ENCODE assay signal across 9 cellular contexts in genomic region chr3:196694202-196694638, GRCh38. TPM values are rescaled to one million over a fixed set of nuclear protein-coding genes. Genes with fewer than 3 reads are reported as not detected.
DNase-seq lines count a peak whose midpoint lies in the region; ATAC-seq, FAIRE-seq and TF ChIP-seq lines count a peak whose summit lies in the region.
"Had no signal": no experiment of that assay in that cellular context is flagged by ENCODE, and none has a peak within 500 bp of the region (broad histone marks: within the 10 kb centered on the region; RNA-seq: fewer than 3 reads in every experiment).

No MANE protein-coding gene starts in this region.

- H3K4me1 ChIP-seq in HepG2 (ENCODE audit: insufficient read depth, low read length) = no peaks in the 10 kb centered on the region
- H3K4me1 ChIP-seq in right lobe of liver = no peaks in the 10 kb centered on the region

- TF ChIP-seq EP300 in HepG2 (IDR thresholded peaks at IDR 0.05; ENCODE audit: low read depth in 2 of 2, low read length in 2 of 2) (no peak), HepG2 (CRISPR knock-in tag; IDR thresholded peaks at IDR 0.05; ENCODE audit: borderline replicate concordance) (no peak)

- H3K9ac ChIP-seq in HepG2 (ENCODE audit: insufficient read depth, low read depth, low read length) = no peak overlapping the region

- CTCF ChIA-PET in HepG2 (lab: Yijun Ruan, JAX; ENCODE audit: low intra/inter-chr PET ratio, low total read pairs) = no interaction called here

- no peak overlapping the region for H2AFZ ChIP-seq in HepG2 (ENCODE audit: low read length)

- H3K9me3 ChIP-seq in HepG2 (ENCODE audit: low read length) (no peaks in the 10 kb centered on the region), right lobe of liver (no peaks in the 10 kb centered on the region)

- H3K27ac ChIP-seq in HepG2 (ENCODE audit: extremely low read length, insufficient read depth, low read length) = no peak overlapping the region
- H3K27ac ChIP-seq in right lobe of liver = no peak overlapping the region
- H3K27ac ChIP-seq in brain microvascular endothelial cell = no peak overlapping the region

- no peak for TF ChIP-seq POLR2A in HepG2 (IDR thresholded peaks at IDR 0.05; ENCODE audit: insufficient read depth in 1 of 2, low read depth in 2 of 2, low read length in 2 of 2)
- no peak for TF ChIP-seq POLR2A in right lobe of liver (IDR thresholded peaks at IDR 0.05)

- H3K36me3 ChIP-seq in HepG2 (replicated peaks in 1 of 2; ENCODE audit: control insufficient read depth in 1 of 2, insufficient read depth in 2 of 2, low read length in 2 of 2) = no peaks in the 10 kb centered on the region
- no peaks in the 10 kb centered on the region for H3K36me3 ChIP-seq in right lobe of liver
- H3K36me3 ChIP-seq in brain microvascular endothelial cell (replicated peaks) = no peaks in the 10 kb centered on the region

- H3K4me2 ChIP-seq in HepG2 (ENCODE audit: low read depth, low read length) = no peak overlapping the region

- POLR2A ChIA-PET in HepG2 (lab: Yijun Ruan, JAX) = no interaction called here

- H3K4me3 ChIP-seq in HepG2 (replicated peaks in 1 of 3; ENCODE audit: insufficient read depth in 1 of 3, low read depth in 2 of 3, low read length in 3 of 3) = no peak overlapping the region
- no peak overlapping the region for H3K4me3 ChIP-seq in right lobe of liver
- H3K4me3 ChIP-seq in brain microvascular endothelial cell (ENCODE audit: low read depth, low read length) = no peak overlapping the region

- 0% methylated on average over 1 of the region's 1 CpG for WGBS in HepG2 (ENCODE audit: low lambda C conversion rate)
- WGBS in right lobe of liver (ENCODE audit: insufficient coverage, low coverage, low lambda C conversion rate, missing lambda C conversion rate) = 6% methylated on average over 1 of the region's 1 CpG

- H3K4me1 Mint-ChIP-seq in stimulated activated effector memory CD8-positive, alpha-beta T cell treated with anti-CD3 and anti-CD28 coated beads, Interleukin-12 subunit alpha, Interleukin-12 subunit beta, amount 100 ng/mL, for 72 hours = peaks cover 12% of the 10 kb centered on the region

- H3K9me3 Mint-ChIP-seq in stimulated activated effector memory CD8-positive, alpha-beta T cell treated with anti-CD3 and anti-CD28 coated beads, Interleukin-12 subunit alpha, Interleukin-12 subunit beta, amount 100 ng/mL, for 72 hours = no peaks in the 10 kb centered on the region

- FAIRE-seq in HepG2 (lab: Jason Lieb, UNC) = no peak
- FAIRE-seq: G401.6 had no signal

- ATAC-seq in HepG2 (no peak), right lobe of liver (no peak), HG03469 (IDR thresholded peaks at IDR 0.05; ENCODE audit: unreplicated experiment) (no peak)
- ATAC-seq in stimulated activated effector memory CD8-positive, alpha-beta T cell treated with anti-CD3 and anti-CD28 coated beads, Interleukin-12 subunit alpha, Interleukin-12 subunit beta, amount 100 ng/mL, for 72 hours = peak; percentile 48

- no TSS peak for BruUV-seq in HepG2 (replicated peaks; lab: Mats Ljungman, UMichigan)

- TF ChIP-seq CTCF in HepG2 (CRISPR knock-in tag; IDR thresholded peaks at IDR 0.05) = no peak
- TF ChIP-seq CTCF in right lobe of liver (IDR thresholded peaks at IDR 0.05) = peak in 2 of 4 donors; percentile 9 to 10
- peak; percentile 7 for TF ChIP-seq CTCF in brain microvascular endothelial cell (IDR thresholded peaks at IDR 0.05; ENCODE audit: low read depth, low read length, missing control alignments)

- intact Hi-C loops in HepG2 (cut with micrococcal nuclease; ENCODE audit: unreplicated experiment) (no loop called here), right lobe of liver (cut with DNase I) (no loop called here)

- H3K4me3 Mint-ChIP-seq in stimulated activated effector memory CD8-positive, alpha-beta T cell treated with anti-CD3 and anti-CD28 coated beads, Interleukin-12 subunit alpha, Interleukin-12 subunit beta, amount 100 ng/mL, for 72 hours = no peak overlapping the region

- H3K27me3 ChIP-seq in HepG2 (ENCODE audit: control insufficient read depth in 1 of 2, insufficient read depth in 2 of 2, low read length in 2 of 2) (peaks cover 0 to 11% of the 10 kb centered on the region in 2 experiments; a peak in 2 of 5 replicates), right lobe of liver (no peaks in the 10 kb centered on the region), brain microvascular endothelial cell (replicated peaks) (no peaks in the 10 kb centered on the region)

- no peak for TF ChIP-seq RAD21 in HepG2 (CRISPR knock-in tag; IDR thresholded peaks at IDR 0.05)

- no peaks in the 10 kb centered on the region for H3K79me2 ChIP-seq in HepG2 (ENCODE audit: insufficient read depth, low read length)

- no peaks in the 10 kb centered on the region for H4K20me1 ChIP-seq in HepG2 (ENCODE audit: insufficient read depth, low read length)

- H3K27ac Mint-ChIP-seq in stimulated activated effector memory CD8-positive, alpha-beta T cell treated with anti-CD3 and anti-CD28 coated beads, Interleukin-12 subunit alpha, Interleukin-12 subunit beta, amount 100 ng/mL, for 72 hours = peak overlapping the region; percentile 89

- peaks cover 30% of the 10 kb centered on the region for H3K36me3 Mint-ChIP-seq in stimulated activated effector memory CD8-positive, alpha-beta T cell treated with anti-CD3 and anti-CD28 coated beads, Interleukin-12 subunit alpha, Interleukin-12 subunit beta, amount 100 ng/mL, for 72 hours

- DNase-seq in HepG2 (ENCODE audit: low spot score) = no peak
- DNase-seq in right lobe of liver = no peak
- peak; percentile 72 for DNase-seq in NOMO-1 treated with DMSO at 0.1 percent for 48 hours (lab: John Stamatoyannopoulos, UW; ENCODE audit: unreplicated experiment)
- no peak for DNase-seq in brain microvascular endothelial cell
- no peak for DNase-seq in stimulated activated effector memory CD8-positive, alpha-beta T cell treated with anti-CD3 and anti-CD28 coated beads, Interleukin-12 subunit alpha, Interleukin-12 subunit beta, amount 100 ng/mL, for 72 hours (ENCODE audit: low spot score in 2 of 2)
- no peak for DNase-seq in NCI-H128 (lab: John Stamatoyannopoulos, UW; ENCODE audit: unreplicated experiment)
- no peak for DNase-seq in ureter (ENCODE audit: low spot score)

- in situ Hi-C loops in HepG2 (cut with HindIII; ENCODE audit: extremely low pct_ligation_motif_present, low pct_unique_long_range_greater_than_20kb) (no loop called here), brain microvascular endothelial cell (cut with HindIII; ENCODE audit: low pct_ligation_motif_present, low sequenced_read_pairs) (no loop called here)

RNA-seq across cellular contexts. Expression of gene CEP19, which starts 17.8 kb away (rescaled TPM):
- total RNA-seq in HepG2 (2016; rRNA removed; fragmentation: Illumina TruSeq; extraction: Trizol) = 1.2 and 1.5 TPM in 2 replicates
- 0.79 and 1.0 TPM in 2 replicates for total RNA-seq in HepG2 (2016; cell fraction: cytosol; rRNA removed; fragmentation: Illumina TruSeq; extraction: Trizol; ENCODE audit: low read depth)
- total RNA-seq in HepG2 (2016; cell fraction: insoluble cytoplasmic fraction; rRNA removed; fragmentation: Illumina TruSeq; extraction: Trizol) = 1.6 and 1.8 TPM in 2 replicates
- total RNA-seq in HepG2 (2016; cell fraction: membrane; rRNA removed; fragmentation: Illumina TruSeq; extraction: Trizol) = 2.4 and 3.0 TPM in 2 replicates
- 0.60 and 0.71 TPM in 2 replicates for total RNA-seq in HepG2 (2016; cell fraction: nucleus; rRNA removed; fragmentation: Illumina TruSeq; extraction: Trizol)
- 0.43 and 0.48 TPM in 2 replicates for polyA plus RNA-seq in HepG2 (2011; rRNA removed)
- polyA plus RNA-seq in HepG2 (2011; cell fraction: cytosol; rRNA removed) = 0.16 and 0.23 TPM in 2 replicates
- 0.10 TPM in 1 of 2 replicates, not detected in the other for polyA plus RNA-seq in HepG2 (2011; cell fraction: nucleus; rRNA removed)
- 0.32 and 0.53 TPM in 2 replicates for polyA plus RNA-seq in HepG2 (2012)
- 0.61 and 0.97 TPM in 2 replicates for polyA plus RNA-seq in HepG2 (2016; cell fraction: cytosol; fragmentation: Illumina TruSeq; extraction: Trizol; ENCODE audit: low read depth)
- 1.2 and 1.5 TPM in 2 replicates for polyA plus RNA-seq in HepG2 (2016; cell fraction: insoluble cytoplasmic fraction; fragmentation: Illumina TruSeq; extraction: Trizol; ENCODE audit: low read depth)
- polyA plus RNA-seq in HepG2 (2016; cell fraction: membrane; fragmentation: Illumina TruSeq; extraction: Trizol; ENCODE audit: low read depth) = 1.4 and 1.9 TPM in 2 replicates
- polyA plus RNA-seq in HepG2 (2016; cell fraction: nucleus; fragmentation: Illumina TruSeq; extraction: Trizol; ENCODE audit: insufficient read depth, low read depth) = 0.63 and 0.81 TPM in 2 replicates
- 0.12 and 0.42 TPM in 2 replicates for polyA minus RNA-seq in HepG2 (2011; rRNA and poly(A)+ RNA removed; ENCODE audit: low replicate concordance)
- polyA minus RNA-seq in HepG2 (2011; cell fraction: cytosol; rRNA and poly(A)+ RNA removed) = 0.30 and 0.53 TPM in 2 replicates
- 0.25 TPM in 1 of 2 replicates, not detected in the other for polyA minus RNA-seq in HepG2 (2011; cell fraction: nucleus; rRNA and poly(A)+ RNA removed)
- under 1 TPM; 0.37 to 0.99 (median 0.51) TPM for total RNA-seq in right lobe of liver
- total RNA-seq in ureter = 0.62 TPM

RNA-seq across cellular contexts. Expression of gene PIGX, which starts 18.0 kb away (rescaled TPM):
- total RNA-seq in HepG2 (2016; rRNA removed; fragmentation: Illumina TruSeq; extraction: Trizol) (19.2 and 21.3 TPM in 2 replicates), right lobe of liver (10 to 100 TPM in 2 of 6 experiments, 1 to 10 TPM in 4; 6.4 to 17.0 (median 7.2) TPM), ureter (13.4 TPM)
- 14.5 and 16.7 TPM in 2 replicates for total RNA-seq in HepG2 (2016; cell fraction: cytosol; rRNA removed; fragmentation: Illumina TruSeq; extraction: Trizol; ENCODE audit: low read depth)
- 20.4 TPM in 2 replicates for total RNA-seq in HepG2 (2016; cell fraction: insoluble cytoplasmic fraction; rRNA removed; fragmentation: Illumina TruSeq; extraction: Trizol)
- 21.3 and 29.5 TPM in 2 replicates for total RNA-seq in HepG2 (2016; cell fraction: membrane; rRNA removed; fragmentation: Illumina TruSeq; extraction: Trizol)
- total RNA-seq in HepG2 (2016; cell fraction: nucleus; rRNA removed; fragmentation: Illumina TruSeq; extraction: Trizol) = 13.8 and 14.2 TPM in 2 replicates
- 9.8 and 13.2 TPM in 2 replicates for polyA plus RNA-seq in HepG2 (2011; rRNA removed)
- polyA plus RNA-seq in HepG2 (2011; cell fraction: cytosol; rRNA removed) = 7.1 and 12.4 TPM in 2 replicates
- 2.3 and 2.9 TPM in 2 replicates for polyA plus RNA-seq in HepG2 (2011; cell fraction: nucleus; rRNA removed)
- polyA plus RNA-seq in HepG2 (2012) = 8.7 and 12.5 TPM in 2 replicates
- 13.7 and 19.3 TPM in 2 replicates for polyA plus RNA-seq in HepG2 (2016; cell fraction: cytosol; fragmentation: Illumina TruSeq; extraction: Trizol; ENCODE audit: low read depth)
- 18.2 and 21.5 TPM in 2 replicates for polyA plus RNA-seq in HepG2 (2016; cell fraction: insoluble cytoplasmic fraction; fragmentation: Illumina TruSeq; extraction: Trizol; ENCODE audit: low read depth)
- 18.3 and 23.7 TPM in 2 replicates for polyA plus RNA-seq in HepG2 (2016; cell fraction: membrane; fragmentation: Illumina TruSeq; extraction: Trizol; ENCODE audit: low read depth)
- polyA plus RNA-seq in HepG2 (2016; cell fraction: nucleus; fragmentation: Illumina TruSeq; extraction: Trizol; ENCODE audit: insufficient read depth, low read depth) = 17.8 and 22.2 TPM in 2 replicates
- 5.1 and 15.9 TPM in 2 replicates for polyA minus RNA-seq in HepG2 (2011; rRNA and poly(A)+ RNA removed; ENCODE audit: low replicate concordance)
- 7.3 and 7.4 TPM in 2 replicates for polyA minus RNA-seq in HepG2 (2011; cell fraction: cytosol; rRNA and poly(A)+ RNA removed)
- polyA minus RNA-seq in HepG2 (2011; cell fraction: nucleus; rRNA and poly(A)+ RNA removed) = 4.1 and 5.0 TPM in 2 replicates

RNA-seq across cellular contexts. Expression of gene PAK2, which starts 45.4 kb away (rescaled TPM):
- total RNA-seq in HepG2 (2016; rRNA removed; fragmentation: Illumina TruSeq; extraction: Trizol) (24.7 and 52.5 TPM in 2 replicates), right lobe of liver (10 to 100 TPM; 35.7 to 59.6 (median 42.0) TPM), ureter (55.0 TPM)
- total RNA-seq in HepG2 (2016; cell fraction: cytosol; rRNA removed; fragmentation: Illumina TruSeq; extraction: Trizol; ENCODE audit: low read depth) = 29.7 and 29.8 TPM in 2 replicates
- total RNA-seq in HepG2 (2016; cell fraction: insoluble cytoplasmic fraction; rRNA removed; fragmentation: Illumina TruSeq; extraction: Trizol) = 25.8 and 50.8 TPM in 2 replicates
- total RNA-seq in HepG2 (2016; cell fraction: membrane; rRNA removed; fragmentation: Illumina TruSeq; extraction: Trizol) = 26.7 and 27.3 TPM in 2 replicates
- total RNA-seq in HepG2 (2016; cell fraction: nucleus; rRNA removed; fragmentation: Illumina TruSeq; extraction: Trizol) = 21.3 and 28.8 TPM in 2 replicates
- polyA plus RNA-seq in HepG2 (2011; rRNA removed) = 20.7 and 23.0 TPM in 2 replicates
- 17.8 and 24.1 TPM in 2 replicates for polyA plus RNA-seq in HepG2 (2011; cell fraction: cytosol; rRNA removed)
- 6.9 and 11.2 TPM in 2 replicates for polyA plus RNA-seq in HepG2 (2011; cell fraction: nucleus; rRNA removed)
- 46.1 and 48.3 TPM in 2 replicates for polyA plus RNA-seq in HepG2 (2012)
- 3.5 TPM in 2 replicates for polyA plus RNA-seq in HepG2 (2016; cell fraction: cytosol; fragmentation: Illumina TruSeq; extraction: Trizol; ENCODE audit: low read depth)
- 52.9 and 62.1 TPM in 2 replicates for polyA plus RNA-seq in HepG2 (2016; cell fraction: insoluble cytoplasmic fraction; fragmentation: Illumina TruSeq; extraction: Trizol; ENCODE audit: low read depth)
- 13.7 and 14.3 TPM in 2 replicates for polyA plus RNA-seq in HepG2 (2016; cell fraction: membrane; fragmentation: Illumina TruSeq; extraction: Trizol; ENCODE audit: low read depth)
- polyA plus RNA-seq in HepG2 (2016; cell fraction: nucleus; fragmentation: Illumina TruSeq; extraction: Trizol; ENCODE audit: insufficient read depth, low read depth) = 27.3 and 28.5 TPM in 2 replicates
- 53.5 and 73.4 TPM in 2 replicates for polyA minus RNA-seq in HepG2 (2011; rRNA and poly(A)+ RNA removed; ENCODE audit: low replicate concordance)
- polyA minus RNA-seq in HepG2 (2011; cell fraction: cytosol; rRNA and poly(A)+ RNA removed) = 63.8 and 71.2 TPM in 2 replicates
- 23.6 and 36.4 TPM in 2 replicates for polyA minus RNA-seq in HepG2 (2011; cell fraction: nucleus; rRNA and poly(A)+ RNA removed)

RNA-seq across cellular contexts. Expression of gene NRROS, which starts 54.7 kb away (rescaled TPM):
- total RNA-seq in HepG2 (2016; rRNA removed; fragmentation: Illumina TruSeq; extraction: Trizol) = not detected in 2 replicates
- total RNA-seq in HepG2 (2016; cell fraction: cytosol; rRNA removed; fragmentation: Illumina TruSeq; extraction: Trizol; ENCODE audit: low read depth) = not detected in 2 replicates
- total RNA-seq in HepG2 (2016; cell fraction: insoluble cytoplasmic fraction; rRNA removed; fragmentation: Illumina TruSeq; extraction: Trizol) = not detected in 2 replicates
- total RNA-seq in HepG2 (2016; cell fraction: membrane; rRNA removed; fragmentation: Illumina TruSeq; extraction: Trizol) = not detected in 2 replicates
- total RNA-seq in HepG2 (2016; cell fraction: nucleus; rRNA removed; fragmentation: Illumina TruSeq; extraction: Trizol) = not detected in 2 replicates
- not detected in 2 replicates for polyA plus RNA-seq in HepG2 (2011; rRNA removed)
- not detected in 2 replicates for polyA plus RNA-seq in HepG2 (2011; cell fraction: cytosol; rRNA removed)
- polyA plus RNA-seq in HepG2 (2011; cell fraction: nucleus; rRNA removed) = not detected in 2 replicates
- not detected in 2 replicates for polyA plus RNA-seq in HepG2 (2012)
- polyA plus RNA-seq in HepG2 (2016; cell fraction: cytosol; fragmentation: Illumina TruSeq; extraction: Trizol; ENCODE audit: low read depth) = not detected in 2 replicates
- not detected in 2 replicates for polyA plus RNA-seq in HepG2 (2016; cell fraction: insoluble cytoplasmic fraction; fragmentation: Illumina TruSeq; extraction: Trizol; ENCODE audit: low read depth)
- polyA plus RNA-seq in HepG2 (2016; cell fraction: membrane; fragmentation: Illumina TruSeq; extraction: Trizol; ENCODE audit: low read depth) = not detected in 2 replicates
- not detected in 2 replicates for polyA plus RNA-seq in HepG2 (2016; cell fraction: nucleus; fragmentation: Illumina TruSeq; extraction: Trizol; ENCODE audit: insufficient read depth, low read depth)
- not detected in 2 replicates for polyA minus RNA-seq in HepG2 (2011; rRNA and poly(A)+ RNA removed; ENCODE audit: low replicate concordance)
- not detected in 2 replicates for polyA minus RNA-seq in HepG2 (2011; cell fraction: cytosol; rRNA and poly(A)+ RNA removed)
- not detected in 2 replicates for polyA minus RNA-seq in HepG2 (2011; cell fraction: nucleus; rRNA and poly(A)+ RNA removed)
- 1 to 10 TPM; 1.2 to 4.0 (median 2.1) TPM for total RNA-seq in right lobe of liver
- 4.2 TPM for total RNA-seq in ureter
